ENCODE assay signal across 3 cellular contexts in the genomic region with DNA sequence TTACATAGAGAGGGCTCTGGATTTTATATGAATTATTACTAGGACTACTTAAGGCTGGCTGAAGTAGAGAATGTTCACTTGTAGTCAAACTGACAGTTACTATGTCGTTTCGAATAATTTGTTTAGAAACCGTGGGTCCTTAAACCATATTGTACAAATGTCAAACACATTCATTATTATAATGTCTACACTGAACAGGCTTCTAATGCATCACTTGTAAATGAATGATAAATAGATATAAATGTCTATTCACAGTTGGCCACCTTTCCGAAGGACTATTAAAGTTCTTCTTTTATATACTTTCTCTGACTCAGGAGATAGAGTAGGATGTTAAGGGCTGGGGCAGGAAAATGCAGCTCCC.
"Had no signal": no experiment of that assay in that cellular context is flagged by ENCODE, and none has a peak within 500 bp of the region (broad histone marks: within the 10 kb centered on the region; RNA-seq: fewer than 3 reads in every experiment).

No MANE protein-coding gene starts in this region.

- DNase-seq: GDM1, GF-D8 had no signal

- ATAC-seq: GM12878 had no signal

- H3K4me3 ChIP-seq: GM12878 had no signal
